Comparison of ENCODE assay signal across 39 cellular contexts in genomic region chr13:99642006-99642405, GRCh38.
"Had no signal": no experiment of that assay in that cellular context is flagged by ENCODE, and none has a peak within 500 bp of the region (broad histone marks: within the 10 kb centered on the region; RNA-seq: fewer than 3 reads in every experiment).

No MANE protein-coding gene starts in this region.

- H3K4me1 ChIP-seq: adrenal gland had no signal

- H3K4me3 Mint-ChIP-seq: activated B cell treated with CpG ODN at 0.5 μM for 24 hours; activated CD4-positive, alpha-beta memory T cell treated with anti-CD3 and anti-CD28 coated beads for 36 hours; activated CD4-positive, alpha-beta T cell treated with anti-CD3 and anti-CD28 coated beads, Interleukin-2, amount 10 ng/mL, durations not matched to agents 24 days and 14 days; activated CD8-positive, alpha-beta T cell treated with anti-CD3 and anti-CD28 coated beads for 36 hours; activated naive CD4-positive, alpha-beta T cell treated with anti-CD3 and anti-CD28 coated beads for 36 hours; activated naive CD8-positive, alpha-beta T cell treated with anti-CD3 and anti-CD28 coated beads for 36 hours; activated T-cell treated with anti-CD3 and anti-CD28 coated beads, Interleukin-2, amount 50 U/mL, for 4 hours; activated T-cell treated with anti-CD3 and anti-CD28 coated beads, Interleukin-2, amount 50 U/mL, for 72 hours; activated T-helper 1 cell treated with anti-CD3 and anti-CD28 coated beads, Interleukin-12 subunit alpha, Interleukin-12 subunit beta, Interleukin-2, Interleukin-4 antibody, amounts not matched to agents 30 ng/mL and 10 ng/mL and 1 ng/mL, durations not matched to agents 14 hours and 24 hours and 36 hours; activated T-helper 17 cell treated with anti-CD3 and anti-CD28 coated beads, Interleukin-2, amount 50 U/mL, for 72 hours; brain; central memory CD8-positive, alpha-beta T cell; T-helper 1 cell treated with Interleukin-12 subunit alpha and Interleukin-12 subunit beta and Interleukin-4 antibody, amounts not matched to agents 30 μg/mL and 1 μg/mL, for 36 hours; T-helper 2 cell treated with Interferon-gamma antibody and Interleukin-4, amounts not matched to agents 5 μg/mL and 100 μg/mL, for 36 hours had no signal

- H3K36me3 Mint-ChIP-seq: activated CD4-positive, alpha-beta memory T cell treated with anti-CD3 and anti-CD28 coated beads for 36 hours; activated naive CD4-positive, alpha-beta T cell treated with anti-CD3 and anti-CD28 coated beads, Interleukin-2, amount 50 U/mL, for 72 hours; activated naive CD8-positive, alpha-beta T cell treated with anti-CD3 and anti-CD28 coated beads for 36 hours; brain had no signal

- H3K9me3 Mint-ChIP-seq: activated B cell treated with CpG ODN at 0.5 μM for 24 hours; activated CD4-positive, alpha-beta memory T cell treated with anti-CD3 and anti-CD28 coated beads for 36 hours; activated CD4-positive, alpha-beta T cell treated with anti-CD3 and anti-CD28 coated beads, Interleukin-2, amount 10 ng/mL, durations not matched to agents 24 days and 14 days; activated CD8-positive, alpha-beta T cell treated with anti-CD3 and anti-CD28 coated beads for 36 hours; activated naive CD4-positive, alpha-beta T cell treated with anti-CD3 and anti-CD28 coated beads for 36 hours; activated naive CD4-positive, alpha-beta T cell treated with anti-CD3 and anti-CD28 coated beads, Interleukin-2, amount 50 U/mL, for 72 hours; activated naive CD8-positive, alpha-beta T cell treated with anti-CD3 and anti-CD28 coated beads for 36 hours; activated T-cell treated with anti-CD3 and anti-CD28 coated beads, Interleukin-2, amount 50 U/mL, for 4 hours; activated T-cell treated with anti-CD3 and anti-CD28 coated beads, Interleukin-2, amount 50 U/mL, for 72 hours; activated T-helper 1 cell treated with anti-CD3 and anti-CD28 coated beads, Interleukin-12 subunit alpha, Interleukin-12 subunit beta, Interleukin-2, Interleukin-4 antibody, amounts not matched to agents 30 ng/mL and 10 ng/mL and 1 ng/mL, durations not matched to agents 14 hours and 24 hours and 36 hours; activated T-helper 17 cell treated with anti-CD3 and anti-CD28 coated beads, Interleukin-2, amount 50 U/mL, for 72 hours; brain; central memory CD8-positive, alpha-beta T cell; T-helper 1 cell treated with Interleukin-12 subunit alpha and Interleukin-12 subunit beta and Interleukin-4 antibody, amounts not matched to agents 30 μg/mL and 1 μg/mL, for 36 hours; T-helper 2 cell treated with Interferon-gamma antibody and Interleukin-4, amounts not matched to agents 5 μg/mL and 100 μg/mL, for 36 hours had no signal

- FAIRE-seq: bronchial epithelial cell, TTC549 had no signal

- H3K27ac ChIP-seq: adrenal gland, ascending aorta, cardiac muscle cell, VCaP had no signal

- H3K27ac Mint-ChIP-seq: activated B cell treated with CpG ODN at 0.5 μM for 24 hours; activated CD4-positive, alpha-beta memory T cell treated with anti-CD3 and anti-CD28 coated beads for 36 hours; activated CD4-positive, alpha-beta T cell treated with anti-CD3 and anti-CD28 coated beads, Interleukin-2, amount 10 ng/mL, durations not matched to agents 24 days and 14 days; activated CD8-positive, alpha-beta T cell treated with anti-CD3 and anti-CD28 coated beads for 36 hours; activated naive CD4-positive, alpha-beta T cell treated with anti-CD3 and anti-CD28 coated beads for 36 hours; activated naive CD4-positive, alpha-beta T cell treated with anti-CD3 and anti-CD28 coated beads, Interleukin-2, amount 50 U/mL, for 72 hours; activated naive CD8-positive, alpha-beta T cell treated with anti-CD3 and anti-CD28 coated beads for 36 hours; activated T-cell treated with anti-CD3 and anti-CD28 coated beads, Interleukin-2, amount 50 U/mL, for 72 hours; activated T-helper 17 cell treated with anti-CD3 and anti-CD28 coated beads, Interleukin-2, amount 50 U/mL, for 72 hours; T-helper 1 cell treated with Interleukin-12 subunit alpha and Interleukin-12 subunit beta and Interleukin-4 antibody, amounts not matched to agents 30 μg/mL and 1 μg/mL, for 36 hours; T-helper 2 cell treated with Interferon-gamma antibody and Interleukin-4, amounts not matched to agents 5 μg/mL and 100 μg/mL, for 36 hours had no signal

- H3K9me3 ChIP-seq: adrenal gland, ascending aorta had no signal

- DNase-seq: activated B cell treated with CpG ODN at 0.5 μM for 24 hours; activated CD4-positive, alpha-beta memory T cell treated with anti-CD3 and anti-CD28 coated beads for 36 hours; activated CD4-positive, alpha-beta T cell treated with anti-CD3 and anti-CD28 coated beads for 4 hours; activated CD4-positive, alpha-beta T cell treated with anti-CD3 and anti-CD28 coated beads, Interleukin-2, amount 10 ng/mL, durations not matched to agents 24 days and 14 days; activated CD4-positive, alpha-beta T cell treated with anti-CD3 and anti-CD28 coated beads, Interleukin-2, amount 50 U/mL, for 1 hour; activated CD4-positive, alpha-beta T cell treated with anti-CD3 and anti-CD28 coated beads, Interleukin-2, amount 50 U/mL, for 4 hours; activated CD4-positive, CD25-positive, alpha-beta regulatory T cell treated with anti-CD3 and anti-CD28 coated beads, Interleukin-2, amount 50 U/mL, for 72 hours; activated CD8-positive, alpha-beta memory T cell treated with anti-CD3 and anti-CD28 coated beads, Interleukin-2, amount 50 U/mL, for 4 hours; activated CD8-positive, alpha-beta T cell treated with anti-CD3 and anti-CD28 coated beads for 36 hours; activated effector memory CD4-positive, alpha-beta T cell treated with anti-CD3 and anti-CD28 coated beads, Interleukin-2, amount 50 U/mL, for 16 hours; activated gamma-delta T cell treated with Interleukin-2 at 50 U/mL for 16 hours; activated naive CD4-positive, alpha-beta T cell; activated naive CD4-positive, alpha-beta T cell treated with anti-CD3 and anti-CD28 coated beads for 36 hours; activated naive CD4-positive, alpha-beta T cell treated with anti-CD3 and anti-CD28 coated beads, Interleukin-2, amount 50 U/mL, for 16 hours; activated naive CD8-positive, alpha-beta T cell treated with anti-CD3 and anti-CD28 coated beads for 36 hours; activated T-cell treated with anti-CD3 and anti-CD28 coated beads for 4 hours; activated T-cell treated with anti-CD3 and anti-CD28 coated beads, Interleukin-2, amount 50 U/mL, for 1 hour; activated T-cell treated with anti-CD3 and anti-CD28 coated beads, Interleukin-2, amount 50 U/mL, for 4 hours; activated T-cell treated with anti-CD3 and anti-CD28 coated beads, Interleukin-2, amount 50 U/mL, for 72 hours; adrenal gland; amniotic stem cell; anterior cingulate cortex; caudate nucleus; cerebellar nuclear complex; T-helper 1 cell; T-helper 2 cell; T-helper 9 cell had no signal

- H3K36me3 ChIP-seq: adrenal gland, ascending aorta, cardiac muscle cell had no signal

- H3K27me3 ChIP-seq: adrenal gland, ascending aorta, cardiac muscle cell had no signal

- H3K27me3 Mint-ChIP-seq: activated B cell treated with CpG ODN at 0.5 μM for 24 hours; activated CD4-positive, alpha-beta memory T cell treated with anti-CD3 and anti-CD28 coated beads for 36 hours; activated CD8-positive, alpha-beta T cell treated with anti-CD3 and anti-CD28 coated beads for 36 hours; activated naive CD8-positive, alpha-beta T cell treated with anti-CD3 and anti-CD28 coated beads for 36 hours; activated T-helper 17 cell treated with anti-CD3 and anti-CD28 coated beads, Interleukin-2, amount 50 U/mL, for 72 hours; brain; central memory CD8-positive, alpha-beta T cell had no signal

- H3K4me1 Mint-ChIP-seq: activated CD4-positive, alpha-beta T cell treated with anti-CD3 and anti-CD28 coated beads, Interleukin-2, amount 10 ng/mL, durations not matched to agents 24 days and 14 days had no signal

- ATAC-seq: activated CD8-positive, alpha-beta T cell treated with anti-CD3 and anti-CD28 coated beads for 36 hours; activated naive CD4-positive, alpha-beta T cell treated with anti-CD3 and anti-CD28 coated beads, Interleukin-2, amount 50 U/mL, for 72 hours; activated T-cell treated with anti-CD3 and anti-CD28 coated beads, Interleukin-2, amount 50 U/mL, for 4 hours; activated T-cell treated with anti-CD3 and anti-CD28 coated beads, Interleukin-2, amount 50 U/mL, for 72 hours; activated T-helper 17 cell treated with anti-CD3 and anti-CD28 coated beads, Interleukin-2, amount 50 U/mL, for 72 hours had no signal

- H3K4me3 ChIP-seq: adrenal gland, ascending aorta, cardiac muscle cell had no signal
